1 cellular context compared by ENCODE assay signal in genomic region chr20:36540551-36541211, GRCh38.
TF ChIP-seq lines count a peak whose summit lies in the region.

No MANE protein-coding gene starts in this region.

TF ChIP-seq in H1, 55 proteins besides CTCF, POLR2A, EP300 and RAD21:
- TF ChIP-seq PHF8 (conservative IDR thresholded peaks at IDR 0.05; ENCODE audit: low read depth, low read length) (0 out of 2 replicates have a peak, but pooled peaks have one; percentile 10), SIRT6 (IDR thresholded peaks at IDR 0.05; ENCODE audit: low read length) (no peak), RNF2 (IDR thresholded peaks at IDR 0.05; ENCODE audit: borderline replicate concordance, low read depth, low read length, missing control alignments, poor library complexity, severe bottlenecking) (no peak), RBBP5 (IDR thresholded peaks at IDR 0.05; ENCODE audit: borderline replicate concordance, low read depth, low read length) (no peak), TBP (IDR thresholded peaks at IDR 0.05; ENCODE audit: low read depth, low read length) (no peak)
